Comparison of ENCODE assay signal across 14 cellular contexts in genomic region chr15:57571725-57572124, GRCh38. TPM values are rescaled to one million over a fixed set of nuclear protein-coding genes. Genes with fewer than 3 reads are reported as not detected.
DNase-seq lines count a peak whose midpoint lies in the region; ATAC-seq, FAIRE-seq and TF ChIP-seq lines count a peak whose summit lies in the region.
"Had no signal": no experiment of that assay in that cellular context is flagged by ENCODE, and none has a peak within 500 bp of the region (broad histone marks: within the 10 kb centered on the region; RNA-seq: fewer than 3 reads in every experiment).

No MANE protein-coding gene starts in this region.

- POLR2A ChIA-PET in HepG2 (lab: Yijun Ruan, JAX): no interaction called here

- H3K9me3 ChIP-seq in HepG2 (ENCODE audit: low read length): no peaks in the 10 kb centered on the region
- no peaks in the 10 kb centered on the region for H3K9me3 ChIP-seq in right lobe of liver
- no peaks in the 10 kb centered on the region for H3K9me3 ChIP-seq in RWPE2 (ENCODE audit: severe bottlenecking)
- H3K9me3 ChIP-seq in keratinocyte (ENCODE audit: control insufficient read depth, low read depth, low read length): no peaks in the 10 kb centered on the region
- H3K9me3 ChIP-seq in sigmoid colon: no peaks in the 10 kb centered on the region
- H3K9me3 ChIP-seq in gastroesophageal sphincter: no peaks in the 10 kb centered on the region
- H3K9me3 ChIP-seq: BLaER1 treated with 17β-estradiol and CSF1 and Interleukin-3, amounts not matched to agents 10 nM and 100 nM had no signal

- no peak for FAIRE-seq in HepG2 (lab: Jason Lieb, UNC)
- FAIRE-seq in keratinocyte (lab: Jason Lieb, UNC): no peak

- H3K9ac ChIP-seq in HepG2 (ENCODE audit: insufficient read depth, low read depth, low read length) (no peak overlapping the region), keratinocyte (ENCODE audit: control insufficient read depth, extremely low read depth, insufficient read depth, low read length) (no peak overlapping the region)
- H3K9ac ChIP-seq: BLaER1 treated with 17β-estradiol and CSF1 and Interleukin-3, amounts not matched to agents 10 nM and 100 nM had no signal

- H3K4me3 ChIP-seq in HepG2 (replicated peaks in 1 of 3; ENCODE audit: insufficient read depth in 1 of 3, low read depth in 2 of 3, low read length in 3 of 3) (no peak overlapping the region), right lobe of liver (no peak overlapping the region), RWPE2 (ENCODE audit: severe bottlenecking) (no peak overlapping the region), keratinocyte (ENCODE audit: control insufficient read depth in 2 of 3, extremely low read depth in 1 of 3, insufficient read depth in 2 of 3, low read depth in 1 of 3, low read length in 3 of 3) (no peak overlapping the region), sigmoid colon (no peak overlapping the region), gastroesophageal sphincter (no peak overlapping the region)
- H3K4me3 ChIP-seq: BLaER1 treated with 17β-estradiol and CSF1 and Interleukin-3, amounts not matched to agents 10 nM and 100 nM; GM23338 had no signal

- CTCF ChIA-PET in HepG2 (lab: Yijun Ruan, JAX; ENCODE audit: low intra/inter-chr PET ratio, low total read pairs): no interaction called here

- TF ChIP-seq RAD21 in HepG2 (CRISPR knock-in tag; IDR thresholded peaks at IDR 0.05): no peak

- no peak for DNase-seq in HepG2 (ENCODE audit: low spot score)
- DNase-seq in right lobe of liver: no peak
- no peak for DNase-seq in RWPE2 (ENCODE audit: low spot score)
- no peak for DNase-seq in keratinocyte (ENCODE audit: low read depth, low spot score)
- no peak for DNase-seq in sigmoid colon
- DNase-seq: 8988T; ACHN; CD4-positive, CD25-positive, alpha-beta regulatory T cell; DMS 273 treated with DMSO at 0.1 percent for 48 hours; H7 had no signal

- no peaks in the 10 kb centered on the region for H3K79me2 ChIP-seq in HepG2 (ENCODE audit: insufficient read depth, low read length)
- no peaks in the 10 kb centered on the region for H3K79me2 ChIP-seq in keratinocyte (ENCODE audit: control insufficient read depth, insufficient read depth, low read length)

- no peak for ATAC-seq in HepG2
- ATAC-seq in right lobe of liver: no peak
- no peak for ATAC-seq in RWPE2 (ENCODE audit: low read depth)
- no peak for ATAC-seq in GM21515 (IDR thresholded peaks at IDR 0.05; ENCODE audit: unreplicated experiment)
- no peak for ATAC-seq in gastroesophageal sphincter
- ATAC-seq: GM23338 had no signal

- BruUV-seq in HepG2 (replicated peaks; lab: Mats Ljungman, UMichigan): no TSS peak

- TF ChIP-seq CTCF in HepG2 (CRISPR knock-in tag; IDR thresholded peaks at IDR 0.05) (no peak), right lobe of liver (IDR thresholded peaks at IDR 0.05) (no peak), RWPE2 (IDR thresholded peaks at IDR 0.05; ENCODE audit: poor library complexity, severe bottlenecking) (no peak), keratinocyte (optimal IDR thresholded peaks at IDR 0.05 in 1 of 3, IDR thresholded peaks at IDR 0.05 in 1 of 3, conservative IDR thresholded peaks at IDR 0.05 in 1 of 3; ENCODE audit: extremely low read depth in 1 of 3, insufficient read depth in 2 of 3, low read length in 3 of 3) (no peak), sigmoid colon (IDR thresholded peaks at IDR 0.05) (no peak), gastroesophageal sphincter (IDR thresholded peaks at IDR 0.05) (no peak)

- H3K36me3 ChIP-seq in HepG2 (replicated peaks in 1 of 2; ENCODE audit: control insufficient read depth in 1 of 2, insufficient read depth in 2 of 2, low read length in 2 of 2) (no peaks in the 10 kb centered on the region), right lobe of liver (no peaks in the 10 kb centered on the region), RWPE2 (ENCODE audit: low read depth) (no peaks in the 10 kb centered on the region), keratinocyte (ENCODE audit: control insufficient read depth in 2 of 2, extremely low read depth in 1 of 2, insufficient read depth in 2 of 2, low read length in 2 of 2) (no peaks in the 10 kb centered on the region), sigmoid colon (no peaks in the 10 kb centered on the region), gastroesophageal sphincter (no peaks in the 10 kb centered on the region)
- H3K36me3 ChIP-seq: BLaER1 treated with 17β-estradiol and CSF1 and Interleukin-3, amounts not matched to agents 10 nM and 100 nM had no signal

- H2AFZ ChIP-seq in HepG2 (ENCODE audit: low read length): no peak overlapping the region
- no peak overlapping the region for H2AFZ ChIP-seq in keratinocyte (ENCODE audit: control insufficient read depth, low read length)
- H2AFZ ChIP-seq: GM23338 had no signal

- 62% methylated on average over 7 of the region's 7 CpGs for WGBS in HepG2 (ENCODE audit: low lambda C conversion rate)
- WGBS in right lobe of liver (ENCODE audit: insufficient coverage, low coverage, low lambda C conversion rate, missing lambda C conversion rate): 78% methylated on average over 7 of the region's 7 CpGs
- WGBS in sigmoid colon, 2 donors: 95 to 96% methylated on average over 7 of the region's 7 CpGs
- 91 to 95% methylated on average over 5 to 7 of the region's 7 CpGs for WGBS in gastroesophageal sphincter (ENCODE audit: low coverage in 1 of 2), 2 donors

- intact Hi-C loops in HepG2 (cut with micrococcal nuclease; ENCODE audit: unreplicated experiment): no loop called here
- intact Hi-C loops in right lobe of liver (cut with DNase I): no loop called here
- intact Hi-C loops in sigmoid colon (cut with DNase I): no loop called here

- TF ChIP-seq EP300 in HepG2 (IDR thresholded peaks at IDR 0.05; ENCODE audit: low read depth in 2 of 2, low read length in 2 of 2) (no peak), HepG2 (CRISPR knock-in tag; IDR thresholded peaks at IDR 0.05; ENCODE audit: borderline replicate concordance) (no peak), sigmoid colon (IDR thresholded peaks at IDR 0.05) (no peak), gastroesophageal sphincter (IDR thresholded peaks at IDR 0.05) (no peak)

- H3K4me2 ChIP-seq in HepG2 (ENCODE audit: low read depth, low read length): no peak overlapping the region
- no peak overlapping the region for H3K4me2 ChIP-seq in keratinocyte (ENCODE audit: control insufficient read depth, extremely low read depth, insufficient read depth, low read depth, low read length)
- H3K4me2 ChIP-seq: BLaER1 treated with 17β-estradiol and CSF1 and Interleukin-3, amounts not matched to agents 10 nM and 100 nM; GM23338 had no signal

- H3K27me3 ChIP-seq in HepG2 (ENCODE audit: control insufficient read depth in 1 of 2, insufficient read depth in 2 of 2, low read length in 2 of 2) (0 out of 5 replicates have a peak, but pooled peaks cover 0 to 3% of the 10 kb centered on the region in 2 experiments), right lobe of liver (no peaks in the 10 kb centered on the region), RWPE2 (ENCODE audit: insufficient read depth, poor library complexity, severe bottlenecking) (no peaks in the 10 kb centered on the region), keratinocyte (ENCODE audit: control insufficient read depth, extremely low read depth, insufficient read depth, low read length) (no peaks in the 10 kb centered on the region), sigmoid colon (no peaks in the 10 kb centered on the region), gastroesophageal sphincter (no peaks in the 10 kb centered on the region)
- H3K27me3 ChIP-seq: BLaER1 treated with 17β-estradiol and CSF1 and Interleukin-3, amounts not matched to agents 10 nM and 100 nM had no signal

- TF ChIP-seq POLR2A in HepG2 (IDR thresholded peaks at IDR 0.05; ENCODE audit: insufficient read depth in 1 of 2, low read depth in 2 of 2, low read length in 2 of 2) (no peak), right lobe of liver (IDR thresholded peaks at IDR 0.05) (no peak), sigmoid colon (IDR thresholded peaks at IDR 0.05) (no peak), gastroesophageal sphincter (IDR thresholded peaks at IDR 0.05) (no peak)

- H3K4me1 ChIP-seq in HepG2 (ENCODE audit: insufficient read depth, low read length): no peaks in the 10 kb centered on the region
- no peaks in the 10 kb centered on the region for H3K4me1 ChIP-seq in right lobe of liver
- H3K4me1 ChIP-seq in RWPE2 (ENCODE audit: insufficient read depth, poor library complexity, severe bottlenecking): peaks cover 25% of the 10 kb centered on the region
- H3K4me1 ChIP-seq in keratinocyte (ENCODE audit: control insufficient read depth, extremely low read depth, insufficient read depth, low read length): peaks cover 16% of the 10 kb centered on the region
- H3K4me1 ChIP-seq in sigmoid colon: peaks cover 0 to 14% (median 11%) of the 10 kb centered on the region in 4 donors
- H3K4me1 ChIP-seq in gastroesophageal sphincter: peaks cover 0 to 6% (median 0%) of the 10 kb centered on the region in 3 donors

- no peak overlapping the region for H3K27ac ChIP-seq in HepG2 (ENCODE audit: extremely low read length, insufficient read depth, low read length)
- H3K27ac ChIP-seq in right lobe of liver: no peak overlapping the region
- peak overlapping the region; percentile 89 for H3K27ac ChIP-seq in RWPE2 (ENCODE audit: poor library complexity, severe bottlenecking)
- peak overlapping the region; percentile 74 for H3K27ac ChIP-seq in keratinocyte (ENCODE audit: control insufficient read depth, insufficient read depth, low read length)
- no peak overlapping the region for H3K27ac ChIP-seq in sigmoid colon
- no peak overlapping the region for H3K27ac ChIP-seq in gastroesophageal sphincter
- H3K27ac ChIP-seq: BLaER1 treated with 17β-estradiol and CSF1 and Interleukin-3, amounts not matched to agents 10 nM and 100 nM had no signal

- no peaks in the 10 kb centered on the region for H4K20me1 ChIP-seq in HepG2 (ENCODE audit: insufficient read depth, low read length)
- H4K20me1 ChIP-seq in keratinocyte (ENCODE audit: control insufficient read depth, extremely low read depth, insufficient read depth, low read length): no peaks in the 10 kb centered on the region
- H4K20me1 ChIP-seq: BLaER1 treated with 17β-estradiol and CSF1 and Interleukin-3, amounts not matched to agents 10 nM and 100 nM had no signal

- H3K9me1 ChIP-seq in keratinocyte (ENCODE audit: control insufficient read depth, extremely low read depth, insufficient read depth, low read length): no peaks in the 10 kb centered on the region

- dilution Hi-C loops in keratinocyte (cut with MboI; ENCODE audit: extremely low pct_ligation_motif_present, low sequenced_read_pairs): no loop called here

- in situ Hi-C loops in HepG2 (cut with HindIII; ENCODE audit: extremely low pct_ligation_motif_present, low pct_unique_long_range_greater_than_20kb): no loop called here

RNA-seq across cellular contexts. Expression of gene MYZAP, which starts 20.0 kb away (rescaled TPM):
- total RNA-seq in HepG2 (2016; rRNA removed; fragmentation: Illumina TruSeq; extraction: Trizol): 0.13 TPM in 1 of 2 replicates, not detected in the other
- not detected in 2 replicates for total RNA-seq in HepG2 (2016; cell fraction: cytosol; rRNA removed; fragmentation: Illumina TruSeq; extraction: Trizol; ENCODE audit: low read depth)
- not detected in 2 replicates for total RNA-seq in HepG2 (2016; cell fraction: insoluble cytoplasmic fraction; rRNA removed; fragmentation: Illumina TruSeq; extraction: Trizol)
- not detected in 2 replicates for total RNA-seq in HepG2 (2016; cell fraction: membrane; rRNA removed; fragmentation: Illumina TruSeq; extraction: Trizol)
- not detected in 2 replicates for total RNA-seq in HepG2 (2016; cell fraction: nucleus; rRNA removed; fragmentation: Illumina TruSeq; extraction: Trizol)
- polyA plus RNA-seq in HepG2 (2011; rRNA removed): not detected in 2 replicates
- 0.03 TPM in 1 of 2 replicates, not detected in the other for polyA plus RNA-seq in HepG2 (2011; cell fraction: cytosol; rRNA removed)
- not detected in 2 replicates for polyA plus RNA-seq in HepG2 (2011; cell fraction: nucleus; rRNA removed)
- polyA plus RNA-seq in HepG2 (2012): not detected in 2 replicates
- not detected in 2 replicates for polyA plus RNA-seq in HepG2 (2016; cell fraction: cytosol; fragmentation: Illumina TruSeq; extraction: Trizol; ENCODE audit: low read depth)
- polyA plus RNA-seq in HepG2 (2016; cell fraction: insoluble cytoplasmic fraction; fragmentation: Illumina TruSeq; extraction: Trizol; ENCODE audit: low read depth): not detected in 2 replicates
- not detected in 2 replicates for polyA plus RNA-seq in HepG2 (2016; cell fraction: membrane; fragmentation: Illumina TruSeq; extraction: Trizol; ENCODE audit: low read depth)
- not detected in 2 replicates for polyA plus RNA-seq in HepG2 (2016; cell fraction: nucleus; fragmentation: Illumina TruSeq; extraction: Trizol; ENCODE audit: insufficient read depth, low read depth)
- polyA minus RNA-seq in HepG2 (2011; rRNA and poly(A)+ RNA removed; ENCODE audit: low replicate concordance): 0.08 and 0.58 TPM in 2 replicates
- not detected in 2 replicates for polyA minus RNA-seq in HepG2 (2011; cell fraction: cytosol; rRNA and poly(A)+ RNA removed)
- not detected in 2 replicates for polyA minus RNA-seq in HepG2 (2011; cell fraction: nucleus; rRNA and poly(A)+ RNA removed)
- under 1 TPM in 4 of 6 experiments, not detected in 2; 0.24 to 0.65 (median 0.61) TPM for total RNA-seq in right lobe of liver
- polyA plus RNA-seq in keratinocyte: 1.1 to 1.8 TPM (median 1.3 TPM) in 3 replicates
- 3.9 TPM for polyA plus RNA-seq in keratinocyte (2011; ENCODE audit: low read depth)
- polyA plus RNA-seq in keratinocyte (2011; cell fraction: cytosol; rRNA removed): 0.86 and 1.5 TPM in 2 replicates
- polyA plus RNA-seq in keratinocyte (2011; cell fraction: nucleus; rRNA removed): 0.96 and 1.4 TPM in 2 replicates
- 0.92 and 4.7 TPM in 2 replicates for polyA plus RNA-seq in keratinocyte (2012; ENCODE audit: low replicate concordance)
- polyA minus RNA-seq in keratinocyte: 0.16 to 0.33 TPM (median 0.30 TPM) in 3 replicates
- not detected for polyA minus RNA-seq in keratinocyte (2011; cell fraction: cytosol; rRNA and poly(A)+ RNA removed)
- 0.63 TPM in 1 of 2 replicates, not detected in the other for polyA minus RNA-seq in keratinocyte (2011; cell fraction: nucleus; rRNA and poly(A)+ RNA removed)
- total RNA-seq in sigmoid colon: 10 to 100 TPM; 31.4 to 55.6 (median 47.1) TPM
- 10 to 100 TPM in 2 of 3 donors, 1 to 10 TPM in 1; 7.2 to 48.3 (median 31.8) TPM for polyA plus RNA-seq in sigmoid colon
- total RNA-seq in gastroesophageal sphincter: 100 to 1,000 TPM in 3 of 4 donors, 10 to 100 TPM in 1; 13.6 to 299 (median 190) TPM

Comparison
In these comparisons a context has a peak if more than half of its experiments do, and no peak if none do; other contexts are left out.
1. H3K27ac ChIP-seq: peak in RWPE2 (single experiment) and keratinocyte (single experiment); none in HepG2 (single experiment), right lobe of liver (0 of 3), sigmoid colon (0 of 4) and gastroesophageal sphincter (0 of 4).
2. RNA of gene MYZAP, which starts 20.0 kb away (total RNA-seq): 13.6 to 299 TPM in gastroesophageal sphincter and 31.4 to 55.6 TPM in sigmoid colon; 0.24 to 0.65 TPM in right lobe of liver and 0.13 TPM in HepG2; every median in the first group is over 4 times any median in the second.